ENCODE assay signal across 16 cellular contexts in genomic region chr1:230853736-230854135, GRCh38.
"Had no signal": no experiment of that assay in that cellular context is flagged by ENCODE, and none has a peak within 500 bp of the region (broad histone marks: within the 10 kb centered on the region; RNA-seq: fewer than 3 reads in every experiment).

No MANE protein-coding gene starts in this region.

- ATAC-seq: activated T-cell treated with anti-CD3 and anti-CD28 coated beads, Interleukin-2, amount 50 U/mL, for 72 hours; foreskin keratinocyte; right cardiac atrium; stimulated activated naive CD8-positive, alpha-beta T cell treated with anti-CD3 and anti-CD28 coated beads, Interleukin-15, Interleukin-2, amounts not matched to agents 100 U/mL and 50 U/mL, for 24 hours had no signal

- H3K27me3 Mint-ChIP-seq: activated naive CD4-positive, alpha-beta T cell treated with anti-CD3 and anti-CD28 coated beads, Interleukin-2, amount 50 U/mL, for 24 hours had no signal

- H3K27ac Mint-ChIP-seq: activated naive CD4-positive, alpha-beta T cell treated with anti-CD3 and anti-CD28 coated beads, Interleukin-2, amount 50 U/mL, for 24 hours; activated T-cell treated with anti-CD3 and anti-CD28 coated beads, Interleukin-2, amount 50 U/mL, for 72 hours; endodermal cell had no signal

- H3K9me3 Mint-ChIP-seq: activated naive CD4-positive, alpha-beta T cell treated with anti-CD3 and anti-CD28 coated beads, Interleukin-2, amount 50 U/mL, for 24 hours; activated T-cell treated with anti-CD3 and anti-CD28 coated beads, Interleukin-2, amount 50 U/mL, for 72 hours; neural crest cell had no signal

- H3K4me1 ChIP-seq: foreskin keratinocyte had no signal

- H3K36me3 ChIP-seq: prostate gland had no signal

- H3K4me1 Mint-ChIP-seq: activated naive CD4-positive, alpha-beta T cell treated with anti-CD3 and anti-CD28 coated beads, Interleukin-2, amount 50 U/mL, for 24 hours had no signal

- H3K4me3 ChIP-seq: prostate gland, skin epidermis, suprapubic skin had no signal

- H3K27ac ChIP-seq: foreskin keratinocyte, prostate gland, skin epidermis, suprapubic skin, WERI-Rb-1 had no signal

- DNase-seq: activated CD4-positive, alpha-beta T cell treated with anti-CD3 and anti-CD28 coated beads, Interleukin-2, amount 50 U/mL, for 4 hours; activated effector memory CD4-positive, alpha-beta T cell treated with anti-CD3 and anti-CD28 coated beads, Interleukin-2, amount 50 U/mL, for 16 hours; activated T-cell treated with anti-CD3 and anti-CD28 coated beads, Interleukin-2, amount 50 U/mL, for 72 hours; endodermal cell; foreskin keratinocyte; midbrain; right cardiac atrium; stimulated activated naive CD8-positive, alpha-beta T cell treated with anti-CD3 and anti-CD28 coated beads, Interleukin-15, Interleukin-2, amounts not matched to agents 100 U/mL and 50 U/mL, for 24 hours; SW 1271; T-helper 2 cell; WERI-Rb-1 had no signal

- H3K9me3 ChIP-seq: prostate gland, suprapubic skin had no signal

- H3K4me3 Mint-ChIP-seq: activated naive CD4-positive, alpha-beta T cell treated with anti-CD3 and anti-CD28 coated beads, Interleukin-2, amount 50 U/mL, for 24 hours; activated T-cell treated with anti-CD3 and anti-CD28 coated beads, Interleukin-2, amount 50 U/mL, for 72 hours; endodermal cell; neural crest cell had no signal

- H3K27me3 ChIP-seq: foreskin keratinocyte, suprapubic skin had no signal
